ENCODE assay signal across 1 cellular context in genomic region chr16:58733671-58734458, GRCh38.
TF ChIP-seq lines count a peak whose summit lies in the region.

TSS of gene GOT2 (minus strand) at chr16:58734316. CDS start at chr16:58734228, 88 bp downstream.

TF ChIP-seq in Ishikawa, 13 proteins besides CTCF, POLR2A, EP300 and RAD21 (continued from another document):
- TF ChIP-seq, protein P1, sequence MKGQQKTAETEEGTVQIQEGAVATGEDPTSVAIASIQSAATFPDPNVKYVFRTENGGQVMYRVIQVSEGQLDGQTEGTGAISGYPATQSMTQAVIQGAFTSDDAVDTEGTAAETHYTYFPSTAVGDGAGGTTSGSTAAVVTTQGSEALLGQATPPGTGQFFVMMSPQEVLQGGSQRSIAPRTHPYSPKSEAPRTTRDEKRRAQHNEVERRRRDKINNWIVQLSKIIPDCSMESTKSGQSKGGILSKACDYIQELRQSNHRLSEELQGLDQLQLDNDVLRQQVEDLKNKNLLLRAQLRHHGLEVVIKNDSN (IDR thresholded peaks at IDR 0.05) = peak; percentile 45
- TF ChIP-seq TEAD4 (IDR thresholded peaks at IDR 0.05) (peak; percentile 60; the same call in 1 of the 2 replicates), ZBTB7A (IDR thresholded peaks at IDR 0.05; ENCODE audit: low read depth) (peak; percentile 73; the same call in 1 of the 2 replicates), TAF1 (IDR thresholded peaks at IDR 0.05; ENCODE audit: low read depth) (peak; percentile 93)
